Comparison of ENCODE assay signal across 25 cellular contexts in the genomic region with DNA sequence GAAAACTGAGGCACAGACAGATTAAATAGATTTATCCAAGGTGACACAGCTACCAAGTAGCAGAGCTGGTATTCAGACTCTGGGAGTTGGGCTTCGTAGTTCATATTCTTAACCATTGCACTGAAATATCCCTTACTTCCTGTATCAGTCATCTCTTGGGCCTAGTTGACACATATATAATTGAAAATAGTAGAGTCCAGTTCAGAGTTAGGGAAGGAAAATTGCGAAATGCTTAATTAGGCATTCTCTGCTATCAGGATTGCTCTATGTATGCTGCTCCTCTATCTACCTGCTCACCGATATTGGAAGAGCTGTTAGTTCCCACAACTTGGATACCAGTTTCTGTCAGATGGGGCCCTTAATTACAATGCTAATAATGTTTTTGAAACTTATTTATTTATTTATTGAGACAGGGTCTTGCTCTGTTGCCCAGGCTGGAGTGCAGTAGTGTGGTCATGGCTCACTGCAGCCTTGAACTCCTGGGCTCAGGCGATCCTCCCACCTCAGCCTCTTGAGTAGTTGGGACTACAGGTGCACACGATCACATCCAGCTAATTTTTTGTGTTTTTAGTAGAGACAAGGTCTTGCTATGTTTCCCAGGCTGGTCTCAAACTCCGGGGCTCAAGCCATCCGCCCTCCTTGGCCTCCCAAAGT.
"Had no signal": no experiment of that assay in that cellular context is flagged by ENCODE, and none has a peak within 500 bp of the region (broad histone marks: within the 10 kb centered on the region; RNA-seq: fewer than 3 reads in every experiment).

No MANE protein-coding gene starts in this region.

- ATAC-seq: activated T-cell treated with anti-CD3 and anti-CD28 coated beads, Interleukin-2, amount 50 U/mL, for 4 hours; esophagus mucosa; left lobe of liver; naive thymus-derived CD8-positive, alpha-beta T cell had no signal

- H3K27ac ChIP-seq: neural progenitor cell, testis, vagina had no signal

- H3K4me3 ChIP-seq: lung, neural progenitor cell, testis, vagina had no signal

- H3K4me2 ChIP-seq: neural progenitor cell had no signal

- H3K9ac ChIP-seq: neural progenitor cell had no signal

- H3K4me1 ChIP-seq: neural progenitor cell, testis had no signal

- DNase-seq: activated B cell treated with CpG ODN at 0.5 μM for 24 hours; activated CD4-positive, alpha-beta T cell treated with anti-CD3 and anti-CD28 coated beads for 4 hours; activated CD4-positive, alpha-beta T cell treated with anti-CD3 and anti-CD28 coated beads, Interleukin-2, amount 50 U/mL, for 48 hours; activated CD8-positive, alpha-beta memory T cell treated with anti-CD3 and anti-CD28 coated beads, Interleukin-2, amount 50 U/mL, for 48 hours; activated naive CD4-positive, alpha-beta T cell; activated naive CD8-positive, alpha-beta T cell treated with anti-CD3 and anti-CD28 coated beads for 36 hours; activated T-cell treated with anti-CD3 and anti-CD28 coated beads, Interleukin-2, amount 50 U/mL, for 4 hours; effector memory CD4-positive, alpha-beta T cell; foreskin melanocyte; immature natural killer cell; naive thymus-derived CD8-positive, alpha-beta T cell; retina; stimulated activated CD4-positive, alpha-beta T cell treated with anti-CD3 and anti-CD28 coated beads, Interleukin-2, amount 100 ng/mL, for 48 hours; stimulated activated CD8-positive, alpha-beta memory T cell treated with anti-CD3 and anti-CD28 coated beads, Interleukin-4, amount 100 ng/mL, for 48 hours; stimulated activated naive CD4-positive, alpha-beta T cell; testis; trophoblast cell had no signal

- H3K9me3 ChIP-seq: testis, vagina had no signal

- H2AFZ ChIP-seq: neural progenitor cell had no signal

- FAIRE-seq: astrocyte, colon, endothelial cell of umbilical vein had no signal

- H3K27me3 ChIP-seq: neural progenitor cell, testis, vagina had no signal
